In the genomic region with DNA sequence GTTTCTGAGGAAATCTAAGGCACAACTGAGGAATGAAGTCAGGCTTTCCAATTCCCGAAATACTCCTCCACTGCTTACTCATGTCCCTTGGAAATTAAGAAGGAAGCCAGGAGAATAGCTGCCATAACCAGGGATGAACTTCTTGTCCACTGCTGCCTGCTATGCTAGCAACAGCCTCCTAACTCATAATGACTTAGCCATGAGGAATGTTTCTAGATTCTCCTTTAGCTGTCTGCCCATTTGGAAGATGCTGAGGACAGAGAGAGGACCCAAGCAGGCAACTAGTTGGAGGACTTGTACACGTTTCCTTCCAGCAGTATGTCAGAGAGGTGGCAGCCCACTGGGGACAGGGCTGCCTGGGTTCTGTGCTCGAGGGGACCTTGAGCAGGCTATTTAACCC, we compare ENCODE assay signal across 9 cellular contexts. TPM values are rescaled to one million over a fixed set of nuclear protein-coding genes. Genes with fewer than 3 reads are reported as not detected.
DNase-seq lines count a peak whose midpoint lies in the region; TF ChIP-seq lines count a peak whose summit lies in the region.
"Had no signal": no experiment of that assay in that cellular context is flagged by ENCODE, and none has a peak within 500 bp of the region (broad histone marks: within the 10 kb centered on the region; RNA-seq: fewer than 3 reads in every experiment).

No MANE protein-coding gene starts in this region.

- H3K27me3 Mint-ChIP-seq in mesothelial cell of epicardium (ENCODE audit: low read depth): peaks cover 5% of the 10 kb centered on the region

- TF ChIP-seq CTCF in mesothelial cell of epicardium (IDR thresholded peaks at IDR 0.05; ENCODE audit: unreplicated experiment) (no peak), uterus (IDR thresholded peaks at IDR 0.05) (no peak)

- no peak overlapping the region for H3K4me3 ChIP-seq in esophagus (ENCODE audit: low read depth in 1 of 2, low read length in 2 of 2)
- H3K4me3 ChIP-seq in uterus: no peak overlapping the region

- no peak overlapping the region for H3K4me3 Mint-ChIP-seq in mesothelial cell of epicardium
- H3K4me3 Mint-ChIP-seq: T-helper 1 cell treated with Interleukin-12 subunit alpha and Interleukin-12 subunit beta and Interleukin-4 antibody, amounts not matched to agents 30 μg/mL and 1 μg/mL, for 36 hours had no signal

- no peaks in the 10 kb centered on the region for H3K9me3 ChIP-seq in esophagus (ENCODE audit: control insufficient read depth in 2 of 2, insufficient read depth in 1 of 2, low read depth in 1 of 2, low read length in 1 of 2)
- H3K9me3 ChIP-seq in uterus: no peaks in the 10 kb centered on the region

- no peaks in the 10 kb centered on the region for H3K9me3 Mint-ChIP-seq in mesothelial cell of epicardium
- H3K9me3 Mint-ChIP-seq: T-helper 1 cell treated with Interleukin-12 subunit alpha and Interleukin-12 subunit beta and Interleukin-4 antibody, amounts not matched to agents 30 μg/mL and 1 μg/mL, for 36 hours had no signal

- no peak for TF ChIP-seq POLR2A in uterus (IDR thresholded peaks at IDR 0.05)

- H3K4me1 Mint-ChIP-seq in mesothelial cell of epicardium: peaks cover 58% of the 10 kb centered on the region

- H3K27me3 ChIP-seq in esophagus (ENCODE audit: control insufficient read depth in 1 of 2, insufficient read depth in 2 of 2, low read length in 2 of 2): peaks cover 0 to 2% of the 10 kb centered on the region in 2 donors
- H3K27me3 ChIP-seq in uterus: no peaks in the 10 kb centered on the region

- intact Hi-C loops in uterus (cut with DNase I; ENCODE audit: low total_unique reads): no loop called here

- WGBS in esophagus, 2 donors: 18 to 27% methylated on average over 3 of the region's 3 CpGs

- H3K27ac Mint-ChIP-seq in mesothelial cell of epicardium: peak overlapping the region; percentile 98
- H3K27ac Mint-ChIP-seq: T-helper 1 cell treated with Interleukin-12 subunit alpha and Interleukin-12 subunit beta and Interleukin-4 antibody, amounts not matched to agents 30 μg/mL and 1 μg/mL, for 36 hours had no signal

- H3K36me3 Mint-ChIP-seq in mesothelial cell of epicardium: no peaks in the 10 kb centered on the region

- H3K36me3 ChIP-seq in esophagus (ENCODE audit: control insufficient read depth in 2 of 2, insufficient read depth in 2 of 2, low read length in 1 of 2) (no peaks in the 10 kb centered on the region), uterus (no peaks in the 10 kb centered on the region)

- H3K27ac ChIP-seq in esophagus (ENCODE audit: low read depth in 2 of 2, low read length in 1 of 2) (peak overlapping the region; percentile 67 to 80), uterus (peak overlapping the region; percentile 80 to 88)

- peaks cover 3% of the 10 kb centered on the region in 2 donors for H3K4me1 ChIP-seq in esophagus (ENCODE audit: control insufficient read depth in 2 of 2, insufficient read depth in 2 of 2, low read length in 1 of 2)
- H3K4me1 ChIP-seq in uterus: peaks cover 18 to 45% of the 10 kb centered on the region in 2 donors

- DNase-seq in NCI-H226 (peak; percentile 82), mesothelial cell of epicardium (ENCODE audit: low spot score in 2 of 2, unreplicated experiment in 2 of 2) (no peak), uterus (peak in 1 of 2 donors; percentile 53), SKM-1 (lab: John Stamatoyannopoulos, UW; ENCODE audit: unreplicated experiment) (no peak), T-helper 2 cell (no peak), NCI-H146 treated with DMSO at 0.1 percent for 48 hours (lab: John Stamatoyannopoulos, UW; ENCODE audit: unreplicated experiment) (no peak)

RNA-seq across cellular contexts. Expression of a gene that starts 0.9 kb away (rescaled TPM):
- 10 to 100 TPM in 1 of 2 donors, 1 to 10 TPM in 1; 5.4 to 21.2 TPM for polyA plus RNA-seq in esophagus
- total RNA-seq in mesothelial cell of epicardium (53.5 to 62.4 TPM (median 57.1 TPM) in 3 replicates), uterus (10 to 100 TPM in 2 of 4 donors, 1 to 10 TPM in 1, under 1 TPM in 1; 0.77 to 30.3 (median 8.9) TPM)

RNA-seq across cellular contexts. Expression of a gene that starts 15.9 kb away (rescaled TPM):
- not detected for polyA plus RNA-seq in esophagus
- not detected in 3 replicates for total RNA-seq in mesothelial cell of epicardium
- total RNA-seq in uterus: not detected

RNA-seq across cellular contexts. Expression of a gene that starts 31.4 kb away (rescaled TPM):
- polyA plus RNA-seq in esophagus: under 1 TPM; 0.29 to 0.99 TPM
- total RNA-seq in mesothelial cell of epicardium (not detected in 3 replicates), uterus (1 to 10 TPM in 1 of 4 donors, not detected in 3; 4.9 TPM)
- total RNA-seq: epithelial cell of proximal tubule had no signal
